8 cellular contexts compared by ENCODE assay signal in genomic region chr17:66200685-66201092, GRCh38. TPM values are rescaled to one million over a fixed set of nuclear protein-coding genes. Genes with fewer than 3 reads are reported as not detected.
DNase-seq lines count a peak whose midpoint lies in the region; ATAC-seq and TF ChIP-seq lines count a peak whose summit lies in the region.

No MANE protein-coding gene starts in this region.

- TF ChIP-seq CTCF in GM12872 (IDR thresholded peaks at IDR 0.05; ENCODE audit: insufficient read depth, low read depth, low read length) (peak; percentile 58; the same call in 2 of the 3 replicates), fibroblast of pulmonary artery (IDR thresholded peaks at IDR 0.05; ENCODE audit: low read length, missing control alignments) (peak; percentile 76)

- DNase-seq in ACHN, result peak; percentile 77
- DNase-seq in NCI-H446 treated with DMSO at 0.1 percent for 48 hours (lab: John Stamatoyannopoulos, UW), result peak; percentile 3
- DNase-seq in activated CD4-positive, alpha-beta memory T cell treated with anti-CD3 and anti-CD28 coated beads for 36 hours, result peak; percentile 59
- DNase-seq in fibroblast of pulmonary artery (ENCODE audit: low read depth), result peak; percentile 87
- peak; percentile 41 for DNase-seq in pons (ENCODE audit: low spot score)

- H3K27ac Mint-ChIP-seq in activated CD4-positive, alpha-beta memory T cell treated with anti-CD3 and anti-CD28 coated beads for 36 hours, result no peak overlapping the region

- CTCF ChIA-PET in activated CD4-positive, alpha-beta memory T cell treated with anti-CD3 and anti-CD28 coated beads for 36 hours (lab: Charles Lee), result interaction anchor here (0.6 to 2.4 kb wide), 32 partner anchors 9 to 967 kb away, joined by 3 to 17 read pairs (median 3); partner anchors contain the start of gene CEP112

- POLR2A ChIA-PET in activated CD4-positive, alpha-beta memory T cell treated with anti-CD3 and anti-CD28 coated beads for 36 hours (lab: Charles Lee), result no interaction called here

- H3K4me3 Mint-ChIP-seq in activated CD4-positive, alpha-beta memory T cell treated with anti-CD3 and anti-CD28 coated beads for 36 hours, result no peak overlapping the region

- H3K4me3 ChIP-seq in fibroblast of pulmonary artery (replicated peaks; ENCODE audit: low read depth, low read length), result no peak overlapping the region

- peaks cover 16% of the 10 kb centered on the region for H3K4me1 Mint-ChIP-seq in activated CD4-positive, alpha-beta memory T cell treated with anti-CD3 and anti-CD28 coated beads for 36 hours (ENCODE audit: low read depth)

- ATAC-seq in HG02610 (IDR thresholded peaks at IDR 0.05; ENCODE audit: unreplicated experiment) (no peak), GM18511 (IDR thresholded peaks at IDR 0.05; ENCODE audit: unreplicated experiment) (no peak)

- in situ Hi-C loops in ACHN (cut with HindIII; ENCODE audit: low pct_ligation_motif_present, low pct_unique_long_range_greater_than_20kb, low sequenced_read_pairs), result no loop called here

- no peaks in the 10 kb centered on the region for H3K36me3 Mint-ChIP-seq in activated CD4-positive, alpha-beta memory T cell treated with anti-CD3 and anti-CD28 coated beads for 36 hours

- intact Hi-C loops in activated CD4-positive, alpha-beta memory T cell treated with anti-CD3 and anti-CD28 coated beads for 36 hours (cut with micrococcal nuclease), result loop anchor here (1.0 to 5.0 kb wide), 4 partner anchors 57 to 706 kb away; no protein-coding TSS in a partner anchor

- no peaks in the 10 kb centered on the region for H3K9me3 Mint-ChIP-seq in activated CD4-positive, alpha-beta memory T cell treated with anti-CD3 and anti-CD28 coated beads for 36 hours

- H3K27me3 Mint-ChIP-seq in activated CD4-positive, alpha-beta memory T cell treated with anti-CD3 and anti-CD28 coated beads for 36 hours, result no peaks in the 10 kb centered on the region

RNA-seq across cellular contexts. Expression of gene CEP112, which starts 8.8 kb away (rescaled TPM):
- 1 to 10 TPM; 3.3 to 3.7 TPM for total RNA-seq in activated CD4-positive, alpha-beta memory T cell treated with anti-CD3 and anti-CD28 coated beads for 36 hours

RNA-seq across cellular contexts. Expression of gene APOH, which starts 28.5 kb away (rescaled TPM):
- not detected for total RNA-seq in activated CD4-positive, alpha-beta memory T cell treated with anti-CD3 and anti-CD28 coated beads for 36 hours

Comparison
In these comparisons a context has a peak if more than half of its experiments do, and no peak if none do; other contexts are left out.
1. DNase-seq: peak in every context shown above with its lines; median percentile 87 in fibroblast of pulmonary artery; 77 in ACHN; 59 in activated CD4-positive, alpha-beta memory T cell treated with anti-CD3 and anti-CD28 coated beads for 36 hours; 41 in pons; 3 in NCI-H446 treated with DMSO at 0.1 percent for 48 hours.